ENCODE assay signal across 8 cellular contexts in genomic region chr2:129441610-129442009, GRCh38.
"Had no signal": no experiment of that assay in that cellular context is flagged by ENCODE, and none has a peak within 500 bp of the region (broad histone marks: within the 10 kb centered on the region; RNA-seq: fewer than 3 reads in every experiment).

No MANE protein-coding gene starts in this region.

- H3K4me3 ChIP-seq: GM12878 had no signal

- ATAC-seq: GM12878 had no signal

- FAIRE-seq: G401.6, GM12878, GM12891, GM12892, GM18507, GM19239 had no signal

- DNase-seq: GDM1, GF-D8 had no signal
